31 cellular contexts compared by ENCODE assay signal in the genomic region with DNA sequence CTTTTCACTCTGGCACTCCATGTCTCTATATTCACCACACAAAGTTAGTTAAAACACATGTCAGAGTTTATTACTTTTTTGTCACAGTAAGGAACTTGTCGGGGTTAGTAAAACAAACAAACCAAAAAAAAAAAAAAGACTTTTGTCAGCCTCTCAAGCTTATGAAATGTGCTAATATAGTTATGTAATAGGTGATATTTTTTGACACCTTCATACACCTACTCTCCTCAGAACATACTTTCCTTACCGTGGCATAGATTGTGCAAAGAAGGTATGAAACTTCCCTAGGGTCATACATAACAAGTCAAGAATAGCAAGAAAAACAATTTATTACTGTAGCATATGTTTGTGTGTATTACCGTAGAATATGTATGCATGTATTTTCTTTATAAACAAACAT.
A peak's percentile ranks its signal among the peaks of the same experiment; 100 is the strongest.
DNase-seq lines count a peak whose midpoint lies in the region; ATAC-seq and TF ChIP-seq lines count a peak whose summit lies in the region.
"Had no signal": no experiment of that assay in that cellular context is flagged by ENCODE, and none has a peak within 500 bp of the region (broad histone marks: within the 10 kb centered on the region; RNA-seq: fewer than 3 reads in every experiment).

No MANE protein-coding gene starts in this region.

- H3K4me3 Mint-ChIP-seq in activated T-helper 2 cell treated with anti-CD3 and anti-CD28 coated beads, Interferon-gamma antibody, Interleukin-2, Interleukin-4, amounts not matched to agents 10 μg/mL and 5 μg/mL and 100 μg/mL, durations not matched to agents 14 hours and 24 hours and 36 hours (ENCODE audit: low read depth): no peak overlapping the region
- H3K4me3 Mint-ChIP-seq: B cell; CD14-positive monocyte; CD4-positive, alpha-beta memory T cell; CD4-positive, alpha-beta T cell; CD4-positive, CD25-positive, alpha-beta regulatory T cell; CD8-positive, alpha-beta memory T cell; CD8-positive, alpha-beta T cell had no signal

- H3K9me3 Mint-ChIP-seq in activated T-helper 2 cell treated with anti-CD3 and anti-CD28 coated beads, Interferon-gamma antibody, Interleukin-2, Interleukin-4, amounts not matched to agents 10 μg/mL and 5 μg/mL and 100 μg/mL, durations not matched to agents 14 hours and 24 hours and 36 hours: peaks cover 32% of the 10 kb centered on the region

- no peaks in the 10 kb centered on the region for H3K36me3 Mint-ChIP-seq in activated T-helper 2 cell treated with anti-CD3 and anti-CD28 coated beads, Interferon-gamma antibody, Interleukin-2, Interleukin-4, amounts not matched to agents 10 μg/mL and 5 μg/mL and 100 μg/mL, durations not matched to agents 14 hours and 24 hours and 36 hours (ENCODE audit: low read depth)
- H3K36me3 Mint-ChIP-seq: CD14-positive monocyte; CD4-positive, alpha-beta memory T cell; CD4-positive, CD25-positive, alpha-beta regulatory T cell; CD8-positive, alpha-beta memory T cell; CD8-positive, alpha-beta T cell had no signal

- no peaks in the 10 kb centered on the region for H3K4me1 ChIP-seq in left lung
- H3K4me1 ChIP-seq in upper lobe of right lung: no peaks in the 10 kb centered on the region
- H3K4me1 ChIP-seq: A549; BE2C; BLaER1; BLaER1 treated with 17β-estradiol and CSF1 and Interleukin-3, amounts not matched to agents 10 nM and 100 nM; Caco-2 had no signal

- no peak overlapping the region for H3K27ac ChIP-seq in left lung
- no peak overlapping the region for H3K27ac ChIP-seq in upper lobe of right lung
- H3K27ac ChIP-seq: 22Rv1; A549; BLaER1; BLaER1 treated with 17β-estradiol and CSF1 and Interleukin-3, amounts not matched to agents 10 nM and 100 nM; C4-2B had no signal

- no peak overlapping the region for H3K4me3 ChIP-seq in left lung
- no peak overlapping the region for H3K4me3 ChIP-seq in upper lobe of right lung
- H3K4me3 ChIP-seq: A549; BLaER1; BLaER1 treated with 17β-estradiol and CSF1 and Interleukin-3, amounts not matched to agents 10 nM and 100 nM had no signal

- no peaks in the 10 kb centered on the region for H3K4me1 Mint-ChIP-seq in activated T-helper 2 cell treated with anti-CD3 and anti-CD28 coated beads, Interferon-gamma antibody, Interleukin-2, Interleukin-4, amounts not matched to agents 10 μg/mL and 5 μg/mL and 100 μg/mL, durations not matched to agents 14 hours and 24 hours and 36 hours (ENCODE audit: low read depth)
- H3K4me1 Mint-ChIP-seq: B cell; CD14-positive monocyte; CD4-positive, alpha-beta memory T cell; CD4-positive, CD25-positive, alpha-beta regulatory T cell; CD8-positive, alpha-beta memory T cell had no signal

- no peak overlapping the region for H3K27ac Mint-ChIP-seq in activated T-helper 2 cell treated with anti-CD3 and anti-CD28 coated beads, Interferon-gamma antibody, Interleukin-2, Interleukin-4, amounts not matched to agents 10 μg/mL and 5 μg/mL and 100 μg/mL, durations not matched to agents 14 hours and 24 hours and 36 hours
- H3K27ac Mint-ChIP-seq: B cell; CD14-positive monocyte; CD4-positive, alpha-beta memory T cell; CD4-positive, alpha-beta T cell; CD4-positive, CD25-positive, alpha-beta regulatory T cell; CD8-positive, alpha-beta memory T cell; CD8-positive, alpha-beta T cell had no signal

- no peaks in the 10 kb centered on the region for H3K36me3 ChIP-seq in left lung
- no peaks in the 10 kb centered on the region for H3K36me3 ChIP-seq in upper lobe of right lung
- H3K36me3 ChIP-seq: BE2C; BLaER1; BLaER1 treated with 17β-estradiol and CSF1 and Interleukin-3, amounts not matched to agents 10 nM and 100 nM had no signal

- H3K9me3 ChIP-seq in left lung (no peaks in the 10 kb centered on the region), upper lobe of right lung (no peaks in the 10 kb centered on the region)
- H3K9me3 ChIP-seq: BE2C; BLaER1; BLaER1 treated with 17β-estradiol and CSF1 and Interleukin-3, amounts not matched to agents 10 nM and 100 nM; Caco-2 had no signal

- no peak for TF ChIP-seq CTCF in left lung (IDR thresholded peaks at IDR 0.05)
- no peak for TF ChIP-seq CTCF in upper lobe of right lung (IDR thresholded peaks at IDR 0.05)

- no peaks in the 10 kb centered on the region for H3K27me3 Mint-ChIP-seq in activated T-helper 2 cell treated with anti-CD3 and anti-CD28 coated beads, Interferon-gamma antibody, Interleukin-2, Interleukin-4, amounts not matched to agents 10 μg/mL and 5 μg/mL and 100 μg/mL, durations not matched to agents 14 hours and 24 hours and 36 hours (ENCODE audit: low read depth)
- H3K27me3 Mint-ChIP-seq: B cell; CD4-positive, alpha-beta memory T cell; CD4-positive, alpha-beta T cell; CD4-positive, CD25-positive, alpha-beta regulatory T cell; CD8-positive, alpha-beta memory T cell had no signal

- intact Hi-C loops in left lung (cut with DNase I): no loop called here
- intact Hi-C loops in upper lobe of right lung (cut with DNase I): no loop called here
- intact Hi-C loops in activated T-helper 2 cell treated with anti-CD3 and anti-CD28 coated beads, Interferon-gamma antibody, Interleukin-2, Interleukin-4, amounts not matched to agents 10 μg/mL and 5 μg/mL and 100 μg/mL, durations not matched to agents 14 hours and 24 hours and 36 hours (cut with micrococcal nuclease): no loop called here

- peak; percentile 64 for ATAC-seq in left lung
- ATAC-seq in upper lobe of right lung: peak; percentile 47
- ATAC-seq: A549; CD8-positive, alpha-beta T cell had no signal

- H3K27me3 ChIP-seq in left lung (no peaks in the 10 kb centered on the region), upper lobe of right lung (no peaks in the 10 kb centered on the region)
- H3K27me3 ChIP-seq: BE2C; BLaER1; BLaER1 treated with 17β-estradiol and CSF1 and Interleukin-3, amounts not matched to agents 10 nM and 100 nM had no signal

- DNase-seq in left lung (no peak), upper lobe of right lung (no peak), SIG-M5 treated with dmso at 0.1 percent for 504 hours (lab: John Stamatoyannopoulos, UW; ENCODE audit: unreplicated experiment) (no peak)
- no peak for DNase-seq in activated T-helper 2 cell treated with anti-CD3 and anti-CD28 coated beads, Interferon-gamma antibody, Interleukin-2, Interleukin-4, amounts not matched to agents 10 μg/mL and 5 μg/mL and 100 μg/mL, durations not matched to agents 14 hours and 24 hours and 36 hours (ENCODE audit: low spot score)
- DNase-seq: 8988T; ACHN; AML-193; BE2C; C1 segment of cervical spinal cord; Caco-2; Calu3; CD4-positive, alpha-beta memory T cell; CD4-positive, alpha-beta T cell; CD4-positive, CD25-positive, alpha-beta regulatory T cell; CD8-positive, alpha-beta memory T cell; CD8-positive, alpha-beta T cell; COR-L47; DMS 273 treated with DMSO at 0.1 percent for 48 hours; DMS153; DMS53; DMS79; DMS79 treated with DMSO at 0.1 percent for 48 hours; DND-41; EL had no signal
